11 cellular contexts compared by ENCODE assay signal in genomic region chr19:15381429-15381828, GRCh38. TPM values are rescaled to one million over a fixed set of nuclear protein-coding genes. Genes with fewer than 3 reads are reported as not detected.
DNase-seq lines count a peak whose midpoint lies in the region; ATAC-seq and TF ChIP-seq lines count a peak whose summit lies in the region.
"Had no signal": no experiment of that assay in that cellular context is flagged by ENCODE, and none has a peak within 500 bp of the region (broad histone marks: within the 10 kb centered on the region; RNA-seq: fewer than 3 reads in every experiment).

No MANE protein-coding gene starts in this region.

- peak overlapping the region; percentile 34 to 99 (median 35) for H3K27ac Mint-ChIP-seq in CD4-positive, CD25-positive, alpha-beta regulatory T cell
- H3K27ac Mint-ChIP-seq in activated naive CD8-positive, alpha-beta T cell treated with anti-CD3 and anti-CD28 coated beads for 36 hours, result peak overlapping the region; percentile 37
- H3K27ac Mint-ChIP-seq in natural killer cell, result peak overlapping the region; percentile 92 to 93

- H3K27ac ChIP-seq in CD4-positive, CD25-positive, alpha-beta regulatory T cell (ENCODE audit: insufficient read depth, low read length, poor library complexity, severe bottlenecking), result no peak overlapping the region
- H3K27ac ChIP-seq in HEK293 (ENCODE audit: extremely low read depth, low read depth, low read length), result no peak overlapping the region

- H3K4me1 ChIP-seq in CD4-positive, CD25-positive, alpha-beta regulatory T cell (ENCODE audit: control insufficient read depth, insufficient read depth, low read length, poor library complexity, severe bottlenecking), result peaks cover 27% of the 10 kb centered on the region
- peaks cover 6% of the 10 kb centered on the region for H3K4me1 ChIP-seq in HEK293 (ENCODE audit: control insufficient read depth, insufficient read depth, low read length)
- H3K4me1 ChIP-seq in BE2C, result no peaks in the 10 kb centered on the region

- no peak overlapping the region for H3K4me3 ChIP-seq in CD4-positive, CD25-positive, alpha-beta regulatory T cell (ENCODE audit: low read depth, low read length)
- H3K4me3 ChIP-seq in HEK293 (ENCODE audit: low read depth, low read length) (no peak overlapping the region), BE2C (ENCODE audit: low read depth, low read length) (no peak overlapping the region)

- CTCF ChIA-PET in HEK293 (lab: Yijun Ruan, JAX), result no interaction called here

- H3K9me3 ChIP-seq in CD4-positive, CD25-positive, alpha-beta regulatory T cell (ENCODE audit: control insufficient read depth in 2 of 2, low read length in 2 of 2), result no peaks in the 10 kb centered on the region
- no peaks in the 10 kb centered on the region for H3K9me3 ChIP-seq in HEK293 (ENCODE audit: control insufficient read depth, insufficient read depth, low read depth, low read length)
- no peaks in the 10 kb centered on the region for H3K9me3 ChIP-seq in BE2C
- H3K9me3 ChIP-seq: neutrophil had no signal

- no peaks in the 10 kb centered on the region for H3K27me3 ChIP-seq in CD4-positive, CD25-positive, alpha-beta regulatory T cell (ENCODE audit: control insufficient read depth, insufficient read depth, low read length)
- no peaks in the 10 kb centered on the region for H3K27me3 ChIP-seq in BE2C
- H3K27me3 ChIP-seq: neutrophil had no signal

- no peak for DNase-seq in CD4-positive, CD25-positive, alpha-beta regulatory T cell
- DNase-seq in activated naive CD8-positive, alpha-beta T cell treated with anti-CD3 and anti-CD28 coated beads for 36 hours, result no peak
- DNase-seq in natural killer cell (no peak), inferior parietal cortex (ENCODE audit: extremely low spot score) (no peak), BE2C (no peak), CD1c-positive myeloid dendritic cell (ENCODE audit: extremely low spot score) (no peak)
- DNase-seq: islet precursor cell, KG1 had no signal

- intact Hi-C loops in natural killer cell (cut with micrococcal nuclease), result no loop called here

- H3K36me3 ChIP-seq in CD4-positive, CD25-positive, alpha-beta regulatory T cell (ENCODE audit: control insufficient read depth, insufficient read depth, low read length), result peaks cover 4% of the 10 kb centered on the region
- H3K36me3 ChIP-seq in HEK293 (ENCODE audit: control insufficient read depth in 2 of 2, insufficient read depth in 1 of 2, low read length in 2 of 2), result peaks cover 10 to 26% of the 10 kb centered on the region in 2 experiments; a peak in 2 of 3 replicates
- H3K36me3 ChIP-seq in BE2C, result peaks cover 2% of the 10 kb centered on the region

- H3K27me3 Mint-ChIP-seq in CD4-positive, CD25-positive, alpha-beta regulatory T cell, result no peaks in the 10 kb centered on the region
- H3K27me3 Mint-ChIP-seq in activated naive CD8-positive, alpha-beta T cell treated with anti-CD3 and anti-CD28 coated beads for 36 hours, result no peaks in the 10 kb centered on the region
- H3K27me3 Mint-ChIP-seq in natural killer cell (ENCODE audit: low read depth in 2 of 2), result no peaks in the 10 kb centered on the region

- peaks cover 8 to 39% (median 21%) of the 10 kb centered on the region in 4 donors for H3K4me1 Mint-ChIP-seq in CD4-positive, CD25-positive, alpha-beta regulatory T cell
- peaks cover 29% of the 10 kb centered on the region for H3K4me1 Mint-ChIP-seq in activated naive CD8-positive, alpha-beta T cell treated with anti-CD3 and anti-CD28 coated beads for 36 hours
- H3K4me1 Mint-ChIP-seq in natural killer cell, result peaks cover 24 to 32% of the 10 kb centered on the region in 2 donors

- H3K36me3 Mint-ChIP-seq in CD4-positive, CD25-positive, alpha-beta regulatory T cell, result no peaks in the 10 kb centered on the region
- peaks cover 15% of the 10 kb centered on the region for H3K36me3 Mint-ChIP-seq in activated naive CD8-positive, alpha-beta T cell treated with anti-CD3 and anti-CD28 coated beads for 36 hours
- no peaks in the 10 kb centered on the region for H3K36me3 Mint-ChIP-seq in natural killer cell

- no peak for ATAC-seq in CD4-positive, CD25-positive, alpha-beta regulatory T cell (ENCODE audit: low read depth in 2 of 2)
- ATAC-seq in natural killer cell (no peak), GM18907 (IDR thresholded peaks at IDR 0.05; ENCODE audit: unreplicated experiment) (no peak)

- peak overlapping the region; percentile 18 to 91 (median 64) for H3K4me3 Mint-ChIP-seq in CD4-positive, CD25-positive, alpha-beta regulatory T cell
- H3K4me3 Mint-ChIP-seq in activated naive CD8-positive, alpha-beta T cell treated with anti-CD3 and anti-CD28 coated beads for 36 hours, result peak overlapping the region; percentile 29
- H3K4me3 Mint-ChIP-seq in natural killer cell, result peak overlapping the region; percentile 51

- TF ChIP-seq CTCF in HEK293 (tag by site-specific recombination; IDR thresholded peaks at IDR 0.05), result no peak
- no peak for TF ChIP-seq CTCF in natural killer cell (IDR thresholded peaks at IDR 0.05)
- TF ChIP-seq CTCF in BE2C (IDR thresholded peaks at IDR 0.05; ENCODE audit: low read depth, low read length), result no peak

- POLR2A ChIA-PET in HEK293 (lab: Yijun Ruan, JAX), result no interaction called here

- H3K9me3 Mint-ChIP-seq in CD4-positive, CD25-positive, alpha-beta regulatory T cell, result peaks cover 0 to 2% (median 0%) of the 10 kb centered on the region in 7 donors
- H3K9me3 Mint-ChIP-seq in activated naive CD8-positive, alpha-beta T cell treated with anti-CD3 and anti-CD28 coated beads for 36 hours, result no peaks in the 10 kb centered on the region
- no peaks in the 10 kb centered on the region for H3K9me3 Mint-ChIP-seq in natural killer cell

TF ChIP-seq in HEK293, 187 proteins besides CTCF, POLR2A, EP300 and RAD21:
- TF ChIP-seq PRDM10 (tag by site-specific recombination; IDR thresholded peaks at IDR 0.05) (0 out of 2 replicates have a peak, but pooled peaks have one; percentile 31), PRDM1 (tag by site-specific recombination; IDR thresholded peaks at IDR 0.05) (peak; percentile 91), ZIC2 (tag by site-specific recombination; IDR thresholded peaks at IDR 0.05) (no peak), SETDB1 (IDR thresholded peaks at IDR 0.05; ENCODE audit: insufficient read length, low read length) (no peak)

RNA-seq across cellular contexts. Expression of gene AKAP8, which starts 1.8 kb away (rescaled TPM):
- 79.1 TPM for total RNA-seq in CD4-positive, CD25-positive, alpha-beta regulatory T cell
- polyA plus RNA-seq in CD4-positive, CD25-positive, alpha-beta regulatory T cell, result 10 to 100 TPM; 11.3 to 15.6 (median 13.6) TPM
- total RNA-seq in activated naive CD8-positive, alpha-beta T cell treated with anti-CD3 and anti-CD28 coated beads for 36 hours, result 10 to 100 TPM; 59.4 to 61.2 TPM
- 10 to 100 TPM; 65.3 to 87.6 (median 76.9) TPM for total RNA-seq in natural killer cell
- 43.6 TPM for polyA plus RNA-seq in BE2C (2012; ENCODE audit: insufficient read depth, insufficient read length, low read depth)

RNA-seq across cellular contexts. Expression of gene AKAP8L, which starts 37.4 kb away (rescaled TPM):
- total RNA-seq in CD4-positive, CD25-positive, alpha-beta regulatory T cell, result 142 TPM
- 10 to 100 TPM; 30.0 to 41.3 (median 35.9) TPM for polyA plus RNA-seq in CD4-positive, CD25-positive, alpha-beta regulatory T cell
- total RNA-seq in activated naive CD8-positive, alpha-beta T cell treated with anti-CD3 and anti-CD28 coated beads for 36 hours, result 10 to 100 TPM; 70.6 to 71.6 TPM
- 100 to 1,000 TPM; 144 to 174 (median 173) TPM for total RNA-seq in natural killer cell
- 405 TPM for polyA plus RNA-seq in BE2C (2012; ENCODE audit: insufficient read depth, insufficient read length, low read depth)

RNA-seq across cellular contexts. Expression of gene BRD4, which starts 49.1 kb away (rescaled TPM):
- total RNA-seq in CD4-positive, CD25-positive, alpha-beta regulatory T cell, result 168 TPM
- 10 to 100 TPM in 1 of 4 donors, 1 to 10 TPM in 3; 6.6 to 12.4 (median 9.3) TPM for polyA plus RNA-seq in CD4-positive, CD25-positive, alpha-beta regulatory T cell
- 100 to 1,000 TPM; 110 to 113 TPM for total RNA-seq in activated naive CD8-positive, alpha-beta T cell treated with anti-CD3 and anti-CD28 coated beads for 36 hours
- total RNA-seq in natural killer cell, result 100 to 1,000 TPM in 1 of 3 donors, 10 to 100 TPM in 2; 91.9 to 116 (median 98.3) TPM
- polyA plus RNA-seq in BE2C (2012; ENCODE audit: insufficient read depth, insufficient read length, low read depth), result 76.3 TPM

Comparison
In these comparisons a context has a peak if more than half of its experiments do, and no peak if none do; other contexts are left out.
1. H3K27ac Mint-ChIP-seq: peak in every context shown above with its lines; median percentile 92 in natural killer cell; 37 in activated naive CD8-positive, alpha-beta T cell treated with anti-CD3 and anti-CD28 coated beads for 36 hours; 35 in CD4-positive, CD25-positive, alpha-beta regulatory T cell.